In genomic region chr5:74148321-74148720, GRCh38 we compare ENCODE assay signal across 20 cellular contexts.
A peak's percentile ranks its signal among the peaks of the same experiment; 100 is the strongest.
DNase-seq lines count a peak whose midpoint lies in the region; FAIRE-seq and TF ChIP-seq lines count a peak whose summit lies in the region.
"Had no signal": no experiment of that assay in that cellular context is flagged by ENCODE, and none has a peak within 500 bp of the region (broad histone marks: within the 10 kb centered on the region; RNA-seq: fewer than 3 reads in every experiment).

No MANE protein-coding gene starts in this region.

- H2BK5ac ChIP-seq in H1 (ENCODE audit: low read depth, low read length), result no peak overlapping the region

- intact Hi-C loops in sigmoid colon (cut with DNase I) (no loop called here), esophagus muscularis mucosa (cut with DNase I) (no loop called here)

- H2AFZ ChIP-seq in H1 (ENCODE audit: low read length), result no peak overlapping the region

- no peak overlapping the region for H4K5ac ChIP-seq in H1 (ENCODE audit: insufficient read length, low read depth, low read length)

- no peak overlapping the region for H2BK15ac ChIP-seq in H1 (ENCODE audit: low read length)

- H2BK12ac ChIP-seq in H1 (ENCODE audit: low read depth, low read length), result no peak overlapping the region

- H3K4me2 ChIP-seq in H1 (ENCODE audit: insufficient read depth in 1 of 2, low read depth in 2 of 2, low read length in 2 of 2), result no peak overlapping the region
- H3K4me2 ChIP-seq: KMS-11, SK-N-SH had no signal

- no peak overlapping the region for H3K23ac ChIP-seq in H1 (ENCODE audit: insufficient read length)

- H2AK5ac ChIP-seq in H1 (ENCODE audit: low read depth, low read length), result no peak overlapping the region

- no peak overlapping the region for H3K56ac ChIP-seq in H1 (replicated peaks; ENCODE audit: insufficient read length, low read depth, low read length)

- H3K9me3 ChIP-seq in H1 (ENCODE audit: insufficient read depth in 2 of 2, low read depth in 1 of 2, low read length in 1 of 2) (no peaks in the 10 kb centered on the region), sigmoid colon (no peaks in the 10 kb centered on the region), esophagus muscularis mucosa (no peaks in the 10 kb centered on the region)
- H3K9me3 ChIP-seq: SK-N-SH had no signal

- H3K27me3 ChIP-seq in H1 (replicated peaks in 1 of 4; ENCODE audit: control insufficient read depth in 3 of 4, extremely low read depth in 1 of 4, insufficient read depth in 3 of 4, low read length in 3 of 4) (no peaks in the 10 kb centered on the region), sigmoid colon (no peaks in the 10 kb centered on the region), esophagus muscularis mucosa (no peaks in the 10 kb centered on the region)

- no peak overlapping the region for H3K9ac ChIP-seq in H1 (replicated peaks in 1 of 4; ENCODE audit: extremely low read depth in 1 of 4, low read depth in 3 of 4, low read length in 3 of 4)
- H3K9ac ChIP-seq: KMS-11, SK-N-SH had no signal

- DNase-seq in NCI-H1092 (lab: John Stamatoyannopoulos, UW) (peak; percentile 39), NCI-H446 treated with DMSO at 0.1 percent for 48 hours (lab: John Stamatoyannopoulos, UW) (peak; percentile 85), H1 (ENCODE audit: low read depth in 1 of 2, low spot score in 2 of 2) (no peak), sigmoid colon (no peak), esophagus muscularis mucosa (ENCODE audit: extremely low spot score) (no peak), foreskin fibroblast (no peak), GM19240 (ENCODE audit: insufficient read length, low spot score) (no peak)
- DNase-seq: Calu3; NCI-H1048; NCI-H1436; NCI-H2029; NCI-H526 treated with DMSO at 0.1 percent for 48 hours; NK-92 treated with Interleukin-12 subunit alpha and Interleukin-12 subunit beta, amount 100 ng/mL, for 24 hours; PC-3; SK-N-SH; T-helper 17 cell had no signal

- no peak overlapping the region for H3K18ac ChIP-seq in H1 (ENCODE audit: extremely low read depth, low read length)

- peak overlapping the region; percentile 53 for H4K8ac ChIP-seq in H1 (ENCODE audit: extremely low read depth, insufficient read depth, low read length)

- no peak for TF ChIP-seq EP300 in H1 (IDR thresholded peaks at IDR 0.05; ENCODE audit: borderline replicate concordance in 1 of 2, low read depth in 2 of 2, low read length in 2 of 2)
- no peak for TF ChIP-seq EP300 in sigmoid colon (IDR thresholded peaks at IDR 0.05)
- TF ChIP-seq EP300 in esophagus muscularis mucosa (IDR thresholded peaks at IDR 0.05), result no peak

- no peak for FAIRE-seq in H1 (lab: Jason Lieb, UNC)
- FAIRE-seq: GM18507, H54 had no signal

- H3K79me2 ChIP-seq in H1 (ENCODE audit: control insufficient read depth in 1 of 2, insufficient read depth in 2 of 2, low read length in 2 of 2), result no peaks in the 10 kb centered on the region

- H3K4me3 ChIP-seq in H1 (ENCODE audit: extremely low read depth in 1 of 4, insufficient read depth in 2 of 4, low read depth in 3 of 4, low read length in 4 of 4) (no peak overlapping the region), sigmoid colon (no peak overlapping the region), esophagus muscularis mucosa (no peak overlapping the region), foreskin fibroblast (ENCODE audit: low read depth in 1 of 2, low read length in 2 of 2) (no peak overlapping the region)

- no peaks in the 10 kb centered on the region for H3K79me1 ChIP-seq in H1 (ENCODE audit: low read depth, low read length)

- H3K36me3 ChIP-seq in H1 (ENCODE audit: control insufficient read depth in 2 of 4, insufficient read depth in 4 of 4, low read length in 3 of 4), result no peaks in the 10 kb centered on the region
- no peaks in the 10 kb centered on the region for H3K36me3 ChIP-seq in sigmoid colon
- H3K36me3 ChIP-seq in esophagus muscularis mucosa, result no peaks in the 10 kb centered on the region

- no peak overlapping the region for H4K91ac ChIP-seq in H1 (replicated peaks; ENCODE audit: insufficient read length, low read length)

- no peak for TF ChIP-seq POLR2A in H1 (IDR thresholded peaks at IDR 0.05; ENCODE audit: control extremely low read depth in 1 of 2, low read depth in 2 of 2, low read length in 2 of 2)
- TF ChIP-seq POLR2A in sigmoid colon (IDR thresholded peaks at IDR 0.05), result no peak
- no peak for TF ChIP-seq POLR2A in esophagus muscularis mucosa (IDR thresholded peaks at IDR 0.05; ENCODE audit: low read depth)

- CTCF ChIA-PET in H1 (lab: Charles Lee; ENCODE audit: partially characterized antibody), result no interaction called here

- H2BK120ac ChIP-seq in H1 (replicated peaks; ENCODE audit: low read depth, low read length), result no peak overlapping the region

- H3K14ac ChIP-seq in H1 (ENCODE audit: insufficient read length), result no peak overlapping the region

- H2BK20ac ChIP-seq in H1 (ENCODE audit: low read length), result no peak overlapping the region

- POLR2A ChIA-PET in H1 (lab: Charles Lee; ENCODE audit: partially characterized antibody), result no interaction called here

- H3K4ac ChIP-seq in H1 (replicated peaks; ENCODE audit: insufficient read length, low read depth, low read length), result no peak overlapping the region

- H3K4me1 ChIP-seq in H1 (replicated peaks in 1 of 4; ENCODE audit: control insufficient read depth in 3 of 4, insufficient read depth in 4 of 4, low read length in 3 of 4) (no peaks in the 10 kb centered on the region), sigmoid colon (peaks cover 0 to 27% (median 5%) of the 10 kb centered on the region in 4 donors), esophagus muscularis mucosa (peaks cover 0 to 24% (median 17%) of the 10 kb centered on the region in 4 donors)

- H4K20me1 ChIP-seq in H1 (replicated peaks in 1 of 2; ENCODE audit: control insufficient read depth in 1 of 2, insufficient read depth in 2 of 2, low read length in 2 of 2), result no peaks in the 10 kb centered on the region

- 0 out of 2 replicates have a peak, but pooled peaks cover 4% of the 10 kb centered on the region for H3K23me2 ChIP-seq in H1 (ENCODE audit: low read depth, low read length)

- TF ChIP-seq RAD21 in H1 (IDR thresholded peaks at IDR 0.05 in 1 of 2, conservative IDR thresholded peaks at IDR 0.05 in 1 of 2; ENCODE audit: low read depth in 2 of 2, low read length in 2 of 2), result no peak

- TF ChIP-seq CTCF in H1 (IDR thresholded peaks at IDR 0.05; ENCODE audit: control extremely low read depth in 1 of 3, insufficient read depth in 1 of 3, low read depth in 1 of 3, low read length in 3 of 3) (no peak), sigmoid colon (IDR thresholded peaks at IDR 0.05) (no peak), esophagus muscularis mucosa (IDR thresholded peaks at IDR 0.05) (no peak), foreskin fibroblast (IDR thresholded peaks at IDR 0.05; ENCODE audit: low read depth, low read length) (no peak)

- H3K27ac ChIP-seq in H1 (ENCODE audit: low read depth, low read length) (no peak overlapping the region), sigmoid colon (no peak overlapping the region), esophagus muscularis mucosa (replicated peaks in 1 of 4) (no peak overlapping the region)
- H3K27ac ChIP-seq: HL-60, KMS-11 had no signal

TF ChIP-seq in H1, 55 proteins besides CTCF, POLR2A, EP300 and RAD21:
- TF ChIP-seq BRCA1 (IDR thresholded peaks at IDR 0.05; ENCODE audit: low read depth, low read length) (no peak), SIX5 (IDR thresholded peaks at IDR 0.05; ENCODE audit: low read depth, low read length) (no peak), NRF1 (IDR thresholded peaks at IDR 0.05; ENCODE audit: low read depth, low read length) (no peak), HDAC2 (IDR thresholded peaks at IDR 0.05; ENCODE audit: borderline replicate concordance in 1 of 2, low read depth in 2 of 2, low read length in 2 of 2) (no peak), RXRA (IDR thresholded peaks at IDR 0.05; ENCODE audit: insufficient read depth, low read depth, low read length) (no peak), TAF1 (IDR thresholded peaks at IDR 0.05; ENCODE audit: low read depth, low read length) (no peak), KDM1A (IDR thresholded peaks at IDR 0.05; ENCODE audit: borderline replicate concordance, low read length) (no peak), SIRT6 (IDR thresholded peaks at IDR 0.05; ENCODE audit: low read length) (no peak), HDAC6 (IDR thresholded peaks at IDR 0.05; ENCODE audit: low read depth, low read length) (no peak)

Comparison
In these comparisons a context has a peak if more than half of its experiments do, and no peak if none do; other contexts are left out.
1. DNase-seq: peak in NCI-H1092 (single experiment) and NCI-H446 treated with DMSO at 0.1 percent for 48 hours (single experiment); none in H1 (0 of 2), sigmoid colon (single experiment), esophagus muscularis mucosa (single experiment), foreskin fibroblast (0 of 2) and GM19240 (single experiment).